Comparison of ENCODE assay signal across 1 cellular context in genomic region chr6:4134841-4135664, GRCh38.
TF ChIP-seq lines count a peak whose summit lies in the region.

Gene ECI2, minus strand, starts transcription at chr6:4135575. Its CDS starts 15 bp downstream, at chr6:4135560.

TF ChIP-seq in HepG2, 621 proteins besides CTCF, POLR2A, EP300 and RAD21 (continued from another document and continues in another):
- TF ChIP-seq TFDP1 (CRISPR knock-in tag; IDR thresholded peaks at IDR 0.05; ENCODE audit: borderline replicate concordance), result no peak; the same call in 1 of the 2 replicates
- peak; percentile 82 for TF ChIP-seq HDAC2 (CRISPR knock-in tag; IDR thresholded peaks at IDR 0.05)
- peak; percentile 55 for TF ChIP-seq TP53 (CRISPR knock-in tag; conservative IDR thresholded peaks at IDR 0.05)
- TF ChIP-seq ZSCAN25 (CRISPR knock-in tag; IDR thresholded peaks at IDR 0.05), result peak; percentile 84; the same call in 1 of the 2 replicates
- 0 out of 2 replicates have a peak, but pooled peaks have one; percentile 59 for TF ChIP-seq SIN3A (IDR thresholded peaks at IDR 0.05; ENCODE audit: borderline replicate concordance, low read depth, low read length)
- no peak for TF ChIP-seq RXRB (CRISPR knock-in tag; IDR thresholded peaks at IDR 0.05; ENCODE audit: borderline replicate concordance)
- TF ChIP-seq ZNF550 (CRISPR knock-in tag; IDR thresholded peaks at IDR 0.05; ENCODE audit: borderline replicate concordance), result peak; percentile 89; the same call in 1 of the 2 replicates
- TF ChIP-seq SPEN (CRISPR knock-in tag; IDR thresholded peaks at IDR 0.05; ENCODE audit: low read depth), result peak; percentile 59; the same call in 1 of the 2 replicates
- peak; percentile 91 for TF ChIP-seq ZNF605 (CRISPR knock-in tag; IDR thresholded peaks at IDR 0.05)
- TF ChIP-seq MEIS1 (CRISPR knock-in tag; IDR thresholded peaks at IDR 0.05; ENCODE audit: borderline replicate concordance), result peak; percentile 78
- TF ChIP-seq ATF2 (CRISPR knock-in tag; IDR thresholded peaks at IDR 0.05), result peak; percentile 46; the same call in 1 of the 2 replicates
- 0 out of 2 replicates have a peak, but pooled peaks have one; percentile 68 for TF ChIP-seq U2AF2 (IDR thresholded peaks at IDR 0.05; ENCODE audit: low read depth, low read length)
- TF ChIP-seq POGK (CRISPR knock-in tag; conservative IDR thresholded peaks at IDR 0.05), result peak; percentile 33; the same call in 1 of the 2 replicates
- TF ChIP-seq MED1 (CRISPR knock-in tag; IDR thresholded peaks at IDR 0.05), result peak; percentile 18; the same call in 1 of the 2 replicates
- no peak for TF ChIP-seq CREM (IDR thresholded peaks at IDR 0.05)
- TF ChIP-seq CREM (CRISPR knock-in tag; IDR thresholded peaks at IDR 0.05), result peak; percentile 52; the same call in 1 of the 2 replicates
- TF ChIP-seq ARNT2 (CRISPR knock-in tag; IDR thresholded peaks at IDR 0.05; ENCODE audit: low read depth), result peak; percentile 74
- no peak for TF ChIP-seq SRSF4 (IDR thresholded peaks at IDR 0.05; ENCODE audit: low read depth, low read length, poor library complexity, severe bottlenecking)
- peak; percentile 74 for TF ChIP-seq HNRNPLL (IDR thresholded peaks at IDR 0.05; ENCODE audit: low read depth, low read length, poor library complexity, severe bottlenecking)
- TF ChIP-seq NR1H2 (CRISPR knock-in tag; IDR thresholded peaks at IDR 0.05; ENCODE audit: borderline replicate concordance, low read depth), result peak; percentile 42; the same call in 1 of the 2 replicates
- 0 out of 2 replicates have a peak, but pooled peaks have one; percentile 16 for TF ChIP-seq ZNF614 (CRISPR knock-in tag; IDR thresholded peaks at IDR 0.05; ENCODE audit: borderline replicate concordance)
- TF ChIP-seq MTF1 (CRISPR knock-in tag; IDR thresholded peaks at IDR 0.05), result no peak
- TF ChIP-seq STAG1 (CRISPR knock-in tag; IDR thresholded peaks at IDR 0.05), result 0 out of 2 replicates have a peak, but pooled peaks have one; percentile 6
- TF ChIP-seq ZNF569 (CRISPR knock-in tag; IDR thresholded peaks at IDR 0.05; ENCODE audit: borderline replicate concordance), result no peak
- no peak for TF ChIP-seq ZBTB39 (CRISPR knock-in tag; IDR thresholded peaks at IDR 0.05)
- TF ChIP-seq PLRG1 (conservative IDR thresholded peaks at IDR 0.05), result no peak
- TF ChIP-seq GFI1 (CRISPR knock-in tag; IDR thresholded peaks at IDR 0.05; ENCODE audit: borderline replicate concordance), result peak; percentile 44; the same call in 1 of the 2 replicates
- no peak for TF ChIP-seq AHDC1 (CRISPR knock-in tag; IDR thresholded peaks at IDR 0.05; ENCODE audit: borderline replicate concordance)
- TF ChIP-seq ZFY (CRISPR knock-in tag; IDR thresholded peaks at IDR 0.05), result peak; percentile 91
- 0 out of 2 replicates have a peak, but pooled peaks have one; percentile 60 for TF ChIP-seq HNRNPL (IDR thresholded peaks at IDR 0.05; ENCODE audit: low read depth, low read length)
- peak; percentile 74 for TF ChIP-seq ZNF883 (CRISPR knock-in tag; IDR thresholded peaks at IDR 0.05; ENCODE audit: not compliant biosample characterization)
- TF ChIP-seq ZNF142 (CRISPR knock-in tag; IDR thresholded peaks at IDR 0.05), result peak; percentile 84; the same call in 1 of the 2 replicates
- 0 out of 2 replicates have a peak, but pooled peaks have one; percentile 16 for TF ChIP-seq STAT6 (CRISPR knock-in tag; IDR thresholded peaks at IDR 0.05; ENCODE audit: borderline replicate concordance)
- TF ChIP-seq ZNF530 (CRISPR knock-in tag; IDR thresholded peaks at IDR 0.05; ENCODE audit: low read depth), result no peak
- peak; percentile 63; the same call in 1 of the 2 replicates for TF ChIP-seq HOXD1 (CRISPR knock-in tag; IDR thresholded peaks at IDR 0.05)
- TF ChIP-seq PLSCR1 (CRISPR knock-in tag; IDR thresholded peaks at IDR 0.05; ENCODE audit: borderline replicate concordance), result 0 out of 2 replicates have a peak, but pooled peaks have one; percentile 30
